In the genomic region with DNA sequence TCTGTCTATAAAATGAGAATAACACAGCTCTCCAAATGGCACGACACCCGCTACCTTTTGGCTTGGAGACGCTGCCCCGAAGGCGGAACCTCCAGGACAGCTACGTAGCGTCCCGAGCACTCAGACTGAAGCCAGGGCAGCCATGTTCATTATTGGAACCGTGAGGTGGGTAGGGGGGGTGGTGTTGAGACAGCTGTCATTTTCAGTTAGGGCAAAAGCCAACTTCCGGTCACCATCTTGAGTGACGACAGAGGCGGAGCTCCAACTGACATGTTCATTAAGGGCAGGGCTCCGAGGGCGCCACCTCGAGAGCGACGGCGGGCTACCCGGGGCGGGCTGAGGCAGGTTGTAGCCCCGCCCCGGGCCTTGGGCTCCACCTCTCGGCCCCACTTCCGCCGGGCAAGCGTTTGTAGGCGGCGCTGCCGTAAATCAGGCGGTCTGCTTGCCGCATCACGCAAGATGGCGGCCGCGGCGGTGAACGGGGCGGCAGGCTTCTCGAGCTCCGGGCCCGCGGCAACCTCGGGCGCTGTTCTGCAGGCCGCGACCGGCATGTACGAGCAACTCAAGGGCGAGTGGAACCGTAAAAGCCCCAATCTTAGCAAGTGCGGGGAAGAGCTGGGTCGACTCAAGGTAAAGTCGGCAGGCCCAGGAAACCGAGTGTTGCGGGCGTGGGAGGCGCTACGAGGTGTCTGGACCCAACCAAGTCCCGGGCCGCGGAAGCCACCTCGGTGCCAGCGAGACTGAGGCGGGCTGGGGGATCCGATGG, we compare ENCODE assay signal across 8 cellular contexts.
A peak's percentile ranks its signal among the peaks of the same experiment; 100 is the strongest.
DNase-seq lines count a peak whose midpoint lies in the region; ATAC-seq and FAIRE-seq lines count a peak whose summit lies in the region.

A gene (plus strand): TSS at position 240 of the 766 bp plus-strand sequence. CDS start 31 bp downstream, at position 271.

- DNase-seq in AML-193 (lab: John Stamatoyannopoulos, UW) = peak; percentile 98
- peak; percentile 98 for DNase-seq in NCI-H446 treated with DMSO at 0.1 percent for 48 hours (lab: John Stamatoyannopoulos, UW)
- DNase-seq in cerebellar cortex (ENCODE audit: low spot score) = peak; percentile 100
- peak; percentile 97 for DNase-seq in stimulated activated CD4-positive, alpha-beta T cell treated with anti-CD3 and anti-CD28 coated beads, Interleukin-12 subunit alpha, Interleukin-12 subunit beta, amount 100 ng/mL, for 4 hours

- FAIRE-seq in islet of Langerhans (lab: Jason Lieb, UNC) = peak; percentile 82

- ATAC-seq in GM19035 (IDR thresholded peaks at IDR 0.05; ENCODE audit: unreplicated experiment) (peak; percentile 96), HG03354 (IDR thresholded peaks at IDR 0.05; ENCODE audit: poor library complexity, severe bottlenecking, unreplicated experiment) (peak; percentile 95)
- ATAC-seq in activated CD4-positive, CD25-positive, alpha-beta regulatory T cell treated with anti-CD3 and anti-CD28 coated beads, Interleukin-2, amount 50 U/mL, for 24 hours = peak; percentile 95 to 96

Comparison
In these comparisons a context has a peak if more than half of its experiments do, and no peak if none do; other contexts are left out.
1. Peak in every context shown above with its lines: DNase-seq and ATAC-seq.